Comparison of ENCODE assay signal across 8 cellular contexts in genomic region chr11:125404811-125405481, GRCh38.
DNase-seq lines count a peak whose midpoint lies in the region; ATAC-seq, FAIRE-seq and TF ChIP-seq lines count a peak whose summit lies in the region.

No MANE protein-coding gene starts in this region.

- H3K36me3 ChIP-seq in smooth muscle cell (ENCODE audit: low read depth) = no peaks in the 10 kb centered on the region

- 28% methylated on average over 13 of the region's 19 CpGs for WGBS in smooth muscle cell (ENCODE audit: low lambda C conversion rate)

- H3K79me2 ChIP-seq in smooth muscle cell (ENCODE audit: low read depth) = no peaks in the 10 kb centered on the region

- no peaks in the 10 kb centered on the region for H3K27me3 ChIP-seq in smooth muscle cell (ENCODE audit: low read depth)

- H3K27ac ChIP-seq in angular gyrus (ENCODE audit: low read depth, low read length) (peak overlapping the region; percentile 85), smooth muscle cell (ENCODE audit: low read depth) (no peak overlapping the region)

- H3K9ac ChIP-seq in smooth muscle cell (ENCODE audit: low read depth) = no peak overlapping the region

- TF ChIP-seq CTCF in D721Med (IDR thresholded peaks at IDR 0.05; ENCODE audit: insufficient read depth, missing control alignments) = peak; percentile 88
- peak; percentile 96 for TF ChIP-seq CTCF in smooth muscle cell (IDR thresholded peaks at IDR 0.05; ENCODE audit: borderline replicate concordance, insufficient read depth, poor library complexity, severe bottlenecking)

- no peaks in the 10 kb centered on the region for H3K9me3 ChIP-seq in smooth muscle cell (replicated peaks; ENCODE audit: low read depth)

- ATAC-seq in GM21576 (IDR thresholded peaks at IDR 0.05; ENCODE audit: unreplicated experiment) (peak; percentile 92), HG03565 (IDR thresholded peaks at IDR 0.05; ENCODE audit: unreplicated experiment) (no peak)

- no peaks in the 10 kb centered on the region for H3F3A ChIP-seq in smooth muscle cell (ENCODE audit: low read depth)

- DNase-seq in D721Med (ENCODE audit: insufficient read length, low spot score) = peak; percentile 42
- peak; percentile 14 for DNase-seq in KG1 (lab: John Stamatoyannopoulos, UW)
- peak; percentile 14 for DNase-seq in T1000 (lab: John Stamatoyannopoulos, UW)
- DNase-seq in hepatic stellate cell (ENCODE audit: low spot score) = peak; percentile 80
- DNase-seq in smooth muscle cell (lab: John Stamatoyannopoulos, UW; ENCODE audit: unreplicated experiment) = peak; percentile 68

- H3K4me3 ChIP-seq in smooth muscle cell = no peak overlapping the region

- no peaks in the 10 kb centered on the region for H4K20me1 ChIP-seq in smooth muscle cell (ENCODE audit: low read depth)

- peak overlapping the region; percentile 76 for H3K4me2 ChIP-seq in smooth muscle cell

- no peak overlapping the region for H2AFZ ChIP-seq in smooth muscle cell (ENCODE audit: low read depth)

- FAIRE-seq in D721Med (lab: Jason Lieb, UNC) = no peak

- peaks cover 27% of the 10 kb centered on the region for H3K4me1 ChIP-seq in smooth muscle cell (ENCODE audit: low read depth)

Comparison
In these comparisons a context has a peak if more than half of its experiments do, and no peak if none do; other contexts are left out.
1. DNase-seq: peak in every context shown above with its lines; median percentile 80 in hepatic stellate cell; 68 in smooth muscle cell; 42 in D721Med; 14 in KG1; 14 in T1000.